In genomic region chr17:14057591-14057990, GRCh38 we compare ENCODE assay signal across 27 cellular contexts.
"Had no signal": no experiment of that assay in that cellular context is flagged by ENCODE, and none has a peak within 500 bp of the region (broad histone marks: within the 10 kb centered on the region; RNA-seq: fewer than 3 reads in every experiment).

No MANE protein-coding gene starts in this region.

- H3K27ac ChIP-seq: dorsolateral prefrontal cortex, left lung, lower lobe of right lung, spleen, tibial nerve had no signal

- FAIRE-seq: bronchial epithelial cell, colon, islet of Langerhans had no signal

- H3K27ac Mint-ChIP-seq: activated CD4-positive, alpha-beta memory T cell treated with anti-CD3 and anti-CD28 coated beads for 36 hours; activated CD4-positive, alpha-beta T cell treated with anti-CD3 and anti-CD28 coated beads, Interleukin-2, amount 10 ng/mL, durations not matched to agents 24 days and 14 days; activated naive CD4-positive, alpha-beta T cell treated with anti-CD3 and anti-CD28 coated beads, Interleukin-2, amount 10 ng/mL, durations not matched to agents 7 days and 5 days; activated naive CD8-positive, alpha-beta T cell treated with anti-CD3 and anti-CD28 coated beads, Interleukin-2, amount 10 ng/mL, durations not matched to agents 7 days and 5 days; activated T-helper 1 cell treated with anti-CD3 and anti-CD28 coated beads, Interleukin-12 subunit alpha, Interleukin-12 subunit beta, Interleukin-2, Interleukin-4 antibody, amounts not matched to agents 30 ng/mL and 10 ng/mL and 1 ng/mL, durations not matched to agents 14 hours and 24 hours and 36 hours had no signal

- H3K4me3 ChIP-seq: dorsolateral prefrontal cortex, left lung, lower lobe of right lung, mucosa of descending colon, spleen, tibial nerve had no signal

- DNase-seq: activated CD4-positive, alpha-beta memory T cell treated with anti-CD3 and anti-CD28 coated beads for 36 hours; activated CD4-positive, alpha-beta T cell treated with anti-CD3 and anti-CD28 coated beads, Interleukin-2, amount 10 ng/mL, durations not matched to agents 24 days and 14 days; activated CD4-positive, CD25-positive, alpha-beta regulatory T cell treated with anti-CD3 and anti-CD28 coated beads, Interleukin-2, amount 50 U/mL, for 72 hours; activated CD8-positive, alpha-beta memory T cell treated with anti-CD3 and anti-CD28 coated beads, Interleukin-2, amount 50 U/mL, for 4 hours; activated effector memory CD4-positive, alpha-beta T cell treated with anti-CD3 and anti-CD28 coated beads, Interleukin-2, amount 50 U/mL, for 16 hours; activated naive CD4-positive, alpha-beta T cell treated with anti-CD3 and anti-CD28 coated beads, Interleukin-2, amount 10 ng/mL, durations not matched to agents 7 days and 5 days; activated naive CD8-positive, alpha-beta T cell treated with anti-CD3 and anti-CD28 coated beads, Interleukin-2, amount 10 ng/mL, durations not matched to agents 7 days and 5 days; activated T-cell treated with anti-CD3 and anti-CD28 coated beads, Interleukin-2, amount 50 U/mL, for 1 hour; dorsolateral prefrontal cortex; effector memory CD4-positive, alpha-beta T cell; erythroblast; foreskin melanocyte; left lung; lower lobe of right lung; mesendoderm; mucosa of descending colon; posterior cingulate gyrus; right cardiac atrium; spleen; stimulated activated naive CD4-positive, alpha-beta T cell treated with Interleukin-2 at 50 U/mL for 16 hours had no signal

- H3K27me3 ChIP-seq: dorsolateral prefrontal cortex, left lung, spleen, tibial nerve had no signal

- H3K4me3 Mint-ChIP-seq: activated CD4-positive, alpha-beta memory T cell treated with anti-CD3 and anti-CD28 coated beads for 36 hours; activated CD4-positive, alpha-beta T cell treated with anti-CD3 and anti-CD28 coated beads, Interleukin-2, amount 10 ng/mL, durations not matched to agents 24 days and 14 days; activated naive CD4-positive, alpha-beta T cell treated with anti-CD3 and anti-CD28 coated beads, Interleukin-2, amount 10 ng/mL, durations not matched to agents 7 days and 5 days; activated naive CD8-positive, alpha-beta T cell treated with anti-CD3 and anti-CD28 coated beads, Interleukin-2, amount 10 ng/mL, durations not matched to agents 7 days and 5 days; activated T-helper 1 cell treated with anti-CD3 and anti-CD28 coated beads, Interleukin-12 subunit alpha, Interleukin-12 subunit beta, Interleukin-2, Interleukin-4 antibody, amounts not matched to agents 30 ng/mL and 10 ng/mL and 1 ng/mL, durations not matched to agents 14 hours and 24 hours and 36 hours; central memory CD8-positive, alpha-beta T cell; natural killer cell treated with Interleukin-12 subunit alpha and Interleukin-12 subunit beta and Interleukin-15 and Interleukin-18, amount 100 ng/mL, for 72 hours had no signal

- ATAC-seq: left lung; lower lobe of right lung; mucosa of descending colon; natural killer cell treated with Interleukin-12 subunit alpha and Interleukin-12 subunit beta and Interleukin-15 and Interleukin-18, amount 100 ng/mL, for 72 hours; right cardiac atrium had no signal

- H3K9me3 ChIP-seq: lower lobe of right lung, mucosa of descending colon had no signal

- H3K9me3 Mint-ChIP-seq: activated CD4-positive, alpha-beta memory T cell treated with anti-CD3 and anti-CD28 coated beads for 36 hours; activated naive CD4-positive, alpha-beta T cell treated with anti-CD3 and anti-CD28 coated beads, Interleukin-2, amount 10 ng/mL, durations not matched to agents 7 days and 5 days; central memory CD8-positive, alpha-beta T cell; natural killer cell treated with Interleukin-12 subunit alpha and Interleukin-12 subunit beta and Interleukin-15 and Interleukin-18, amount 100 ng/mL, for 72 hours had no signal

- H3K4me1 ChIP-seq: spleen, tibial nerve had no signal

- H3K36me3 ChIP-seq: left lung, lower lobe of right lung had no signal

- H3K27me3 Mint-ChIP-seq: activated CD4-positive, alpha-beta memory T cell treated with anti-CD3 and anti-CD28 coated beads for 36 hours; activated CD4-positive, alpha-beta T cell treated with anti-CD3 and anti-CD28 coated beads, Interleukin-2, amount 10 ng/mL, durations not matched to agents 24 days and 14 days; activated naive CD4-positive, alpha-beta T cell treated with anti-CD3 and anti-CD28 coated beads, Interleukin-2, amount 10 ng/mL, durations not matched to agents 7 days and 5 days; activated naive CD8-positive, alpha-beta T cell treated with anti-CD3 and anti-CD28 coated beads, Interleukin-2, amount 10 ng/mL, durations not matched to agents 7 days and 5 days; central memory CD8-positive, alpha-beta T cell; natural killer cell treated with Interleukin-12 subunit alpha and Interleukin-12 subunit beta and Interleukin-15 and Interleukin-18, amount 100 ng/mL, for 72 hours had no signal
